Comparison of ENCODE assay signal across 8 cellular contexts in genomic region chr3:166111562-166111961, GRCh38.
"Had no signal": no experiment of that assay in that cellular context is flagged by ENCODE, and none has a peak within 500 bp of the region (broad histone marks: within the 10 kb centered on the region; RNA-seq: fewer than 3 reads in every experiment).

No MANE protein-coding gene starts in this region.

- DNase-seq: IMR-90, KBM-7, KG1 had no signal

- H3K27me3 Mint-ChIP-seq: IgD-negative memory B cell had no signal

- ATAC-seq: HepG2, K562 had no signal

- H3K4me3 ChIP-seq: K562 had no signal

- H3K27ac Mint-ChIP-seq: IgD-negative memory B cell had no signal

- FAIRE-seq: HepG2, HTR-8/SVneo, K562 had no signal

- H3K36me3 Mint-ChIP-seq: IgD-negative memory B cell had no signal

- H3K27ac ChIP-seq: HL-60 had no signal

- H3K4me1 Mint-ChIP-seq: IgD-negative memory B cell had no signal
